8 cellular contexts compared by ENCODE assay signal in the genomic region with DNA sequence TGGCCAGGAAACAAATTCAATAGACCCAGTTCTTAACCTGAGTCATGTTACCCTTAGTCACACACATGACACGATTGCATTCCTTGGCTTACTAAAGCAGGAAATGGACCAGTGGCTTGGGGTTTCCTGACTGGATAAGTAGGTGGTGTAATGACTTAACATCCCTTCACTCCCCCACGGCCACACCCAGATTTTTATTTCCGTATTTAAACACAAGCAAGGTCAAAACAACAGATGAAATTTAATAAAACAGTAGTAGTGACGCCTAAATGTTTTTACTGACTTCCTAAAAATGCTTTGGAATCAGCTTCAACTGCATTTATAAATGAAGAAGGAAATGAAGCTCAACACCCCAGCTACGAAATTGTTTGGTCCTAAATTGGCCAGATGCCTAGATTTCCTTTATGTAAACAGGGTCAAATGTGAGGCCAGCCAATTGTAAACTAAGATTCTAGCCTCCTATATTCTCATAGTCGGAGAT.
DNase-seq lines count a peak whose midpoint lies in the region; ATAC-seq and TF ChIP-seq lines count a peak whose summit lies in the region.

No MANE protein-coding gene starts in this region.

- no peak overlapping the region for H3K4me3 ChIP-seq in esophagus squamous epithelium
- no peak overlapping the region for H3K4me3 ChIP-seq in CD8-positive, alpha-beta memory T cell (ENCODE audit: low read length)

- no peak for TF ChIP-seq CTCF in esophagus squamous epithelium (IDR thresholded peaks at IDR 0.05)

- WGBS in esophagus squamous epithelium, 2 donors = 24 to 33% methylated on average over 6 of the region's 6 CpGs

- CTCF ChIA-PET in CD8-positive, alpha-beta memory T cell (lab: Charles Lee) = no interaction called here

- H3K27me3 ChIP-seq in esophagus squamous epithelium = no peaks in the 10 kb centered on the region
- H3K27me3 ChIP-seq in CD8-positive, alpha-beta memory T cell (ENCODE audit: insufficient read depth, low read length, poor library complexity, severe bottlenecking) = no peaks in the 10 kb centered on the region

- H3K9me3 ChIP-seq in esophagus squamous epithelium = no peaks in the 10 kb centered on the region
- H3K9me3 ChIP-seq in CD8-positive, alpha-beta memory T cell (ENCODE audit: low read length) = no peaks in the 10 kb centered on the region

- intact Hi-C loops in esophagus squamous epithelium (cut with DNase I) = no loop called here

- ATAC-seq in GM19328 (IDR thresholded peaks at IDR 0.05; ENCODE audit: unreplicated experiment) = no peak

- H3K27ac Mint-ChIP-seq in activated T-cell treated with anti-CD3 and anti-CD28 coated beads, Interleukin-2, amount 50 U/mL, for 24 hours = peak overlapping the region; percentile 1
- H3K27ac Mint-ChIP-seq in CD8-positive, alpha-beta memory T cell = peak overlapping the region in 3 of 8 donors; percentile 7 to 31 (median 10)

- no peaks in the 10 kb centered on the region for H3K9me3 Mint-ChIP-seq in activated T-cell treated with anti-CD3 and anti-CD28 coated beads, Interleukin-2, amount 50 U/mL, for 24 hours
- H3K9me3 Mint-ChIP-seq in CD8-positive, alpha-beta memory T cell = peaks cover 0 to 2% (median 0%) of the 10 kb centered on the region in 5 donors

- no peak for TF ChIP-seq POLR2A in esophagus squamous epithelium (IDR thresholded peaks at IDR 0.05)

- POLR2A ChIA-PET in CD8-positive, alpha-beta memory T cell (lab: Charles Lee) = no interaction called here

- no peak for DNase-seq in activated T-cell treated with anti-CD3 and anti-CD28 coated beads, Interleukin-2, amount 50 U/mL, for 24 hours
- DNase-seq in activated T-cell treated with anti-CD3 and anti-CD28 coated beads for 4 hours (no peak), T1000 (lab: John Stamatoyannopoulos, UW) (peak; percentile 54), esophagus squamous epithelium (lab: John Stamatoyannopoulos, UW) (no peak), pons (ENCODE audit: low spot score) (peak; percentile 51), NCI-H1417 (lab: John Stamatoyannopoulos, UW) (no peak)
- DNase-seq in CD8-positive, alpha-beta memory T cell = no peak

- H3K27ac ChIP-seq in esophagus squamous epithelium = peak overlapping the region; percentile 3 to 75 (median 67)
- H3K27ac ChIP-seq in CD8-positive, alpha-beta memory T cell (ENCODE audit: low read depth, low read length) = no peak overlapping the region

- H3K36me3 Mint-ChIP-seq in activated T-cell treated with anti-CD3 and anti-CD28 coated beads, Interleukin-2, amount 50 U/mL, for 24 hours (ENCODE audit: low read depth) = no peaks in the 10 kb centered on the region
- H3K36me3 Mint-ChIP-seq in CD8-positive, alpha-beta memory T cell = peaks cover 3 to 22% (median 9%) of the 10 kb centered on the region in 3 donors

- H3K4me3 Mint-ChIP-seq in activated T-cell treated with anti-CD3 and anti-CD28 coated beads, Interleukin-2, amount 50 U/mL, for 24 hours = no peak overlapping the region
- peak overlapping the region in 1 of 7 donors; percentile 35 for H3K4me3 Mint-ChIP-seq in CD8-positive, alpha-beta memory T cell

- no peaks in the 10 kb centered on the region for H3K36me3 ChIP-seq in esophagus squamous epithelium
- H3K36me3 ChIP-seq in CD8-positive, alpha-beta memory T cell (ENCODE audit: insufficient read depth, low read length) = no peaks in the 10 kb centered on the region

- peaks cover 33% of the 10 kb centered on the region for H3K4me1 Mint-ChIP-seq in activated T-cell treated with anti-CD3 and anti-CD28 coated beads, Interleukin-2, amount 50 U/mL, for 24 hours (ENCODE audit: low read depth)
- H3K4me1 Mint-ChIP-seq in CD8-positive, alpha-beta memory T cell = peaks cover 18 to 20% (median 19%) of the 10 kb centered on the region in 3 donors

- H3K4me1 ChIP-seq in esophagus squamous epithelium = peaks cover 0 to 21% (median 10%) of the 10 kb centered on the region in 3 donors
- peaks cover 10% of the 10 kb centered on the region for H3K4me1 ChIP-seq in CD8-positive, alpha-beta memory T cell (ENCODE audit: insufficient read depth, low read length)

- H3K27me3 Mint-ChIP-seq in activated T-cell treated with anti-CD3 and anti-CD28 coated beads, Interleukin-2, amount 50 U/mL, for 24 hours = no peaks in the 10 kb centered on the region
- H3K27me3 Mint-ChIP-seq in CD8-positive, alpha-beta memory T cell = no peaks in the 10 kb centered on the region

Comparison
In these comparisons a context has a peak if more than half of its experiments do, and no peak if none do; other contexts are left out.
1. DNase-seq: peak in T1000 (single experiment) and pons (single experiment); none in activated T-cell treated with anti-CD3 and anti-CD28 coated beads, Interleukin-2, amount 50 U/mL, for 24 hours (single experiment), activated T-cell treated with anti-CD3 and anti-CD28 coated beads for 4 hours (single experiment), esophagus squamous epithelium (single experiment), CD8-positive, alpha-beta memory T cell (0 of 5) and NCI-H1417 (0 of 3).